Comparison of ENCODE assay signal across 14 cellular contexts in the genomic region with DNA sequence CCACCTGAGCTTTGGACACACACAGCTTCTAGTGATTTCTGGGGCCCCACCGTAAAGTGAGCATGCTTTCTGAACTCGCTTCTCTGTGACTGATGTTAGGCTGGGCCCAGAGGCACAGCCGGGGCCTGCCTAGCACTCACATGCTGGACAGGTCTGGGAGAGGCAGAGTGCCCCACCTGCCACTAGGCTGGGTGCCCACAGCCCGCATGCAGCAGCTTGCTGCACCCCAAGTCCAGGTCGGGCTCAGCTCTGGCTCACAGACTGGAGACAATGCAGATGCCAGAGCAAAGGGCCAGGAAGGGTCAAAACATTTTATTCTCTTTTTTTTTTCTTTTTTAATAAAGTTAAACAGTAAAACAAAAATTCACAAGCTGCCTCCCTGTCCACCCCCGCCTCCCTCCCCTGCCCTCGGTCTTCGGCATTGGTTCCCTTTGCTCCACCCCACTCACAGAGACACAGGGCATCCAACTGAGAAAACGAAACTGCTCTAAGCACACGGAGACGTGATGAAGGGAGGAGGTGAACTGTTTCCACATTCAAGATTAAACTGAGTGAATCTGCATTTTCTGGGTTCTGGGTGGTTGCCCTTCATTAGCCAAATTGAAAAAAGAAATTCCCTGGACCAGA. TPM values are rescaled to one million over a fixed set of nuclear protein-coding genes. Genes with fewer than 3 reads are reported as not detected.
DNase-seq lines count a peak whose midpoint lies in the region; ATAC-seq and TF ChIP-seq lines count a peak whose summit lies in the region.
"Had no signal": no experiment of that assay in that cellular context is flagged by ENCODE, and none has a peak within 500 bp of the region (broad histone marks: within the 10 kb centered on the region; RNA-seq: fewer than 3 reads in every experiment).

No MANE protein-coding gene starts in this region.

- no peaks in the 10 kb centered on the region for H3K4me1 Mint-ChIP-seq in H9

- no peak overlapping the region for H3K4me3 Mint-ChIP-seq in H9
- H3K4me3 Mint-ChIP-seq: activated T-helper 1 cell treated with anti-CD3 and anti-CD28 coated beads, Interleukin-12 subunit alpha, Interleukin-12 subunit beta, Interleukin-2, Interleukin-4 antibody, amounts not matched to agents 30 ng/mL and 10 ng/mL and 1 ng/mL, durations not matched to agents 14 hours and 24 hours and 36 hours; CD4-positive, CD25-positive, alpha-beta regulatory T cell; T-helper 1 cell treated with Interleukin-12 subunit alpha and Interleukin-12 subunit beta and Interleukin-4 antibody, amounts not matched to agents 30 μg/mL and 1 μg/mL, for 36 hours had no signal

- no peak overlapping the region for H3K4ac ChIP-seq in H9 (ENCODE audit: low read depth, low read length)

- no peak overlapping the region for H2AK5ac ChIP-seq in H9 (ENCODE audit: insufficient read length, low read length)

- no peaks in the 10 kb centered on the region for H3K79me2 ChIP-seq in H9 (ENCODE audit: insufficient read depth, low read length)

- H4K5ac ChIP-seq in H9 (ENCODE audit: insufficient read length, low read depth, low read length) = no peak overlapping the region

- in situ Hi-C loops in KBM-7 (cut with MboI; ENCODE audit: low pct_unique_long_range_greater_than_20kb, low sequenced_read_pairs) = no loop called here

- no peak overlapping the region for H3T11ph ChIP-seq in H9 (ENCODE audit: low read length)

- no CpG with 5 or more reads among the region's 11 CpGs for WGBS in H9 (ENCODE audit: extremely low coverage, insufficient read length, low lambda C conversion rate)
- WGBS in esophagus, 2 donors = 41 to 50% methylated on average over 11 of the region's 11 CpGs
- 20% methylated on average over 11 of the region's 11 CpGs for WGBS in prostate gland

- H3K4me1 ChIP-seq in H9 (ENCODE audit: insufficient read depth, low read length) = no peaks in the 10 kb centered on the region
- H3K4me1 ChIP-seq in esophagus (ENCODE audit: control insufficient read depth in 2 of 2, insufficient read depth in 2 of 2, low read length in 1 of 2) = peaks cover 18 to 40% of the 10 kb centered on the region in 2 donors
- H3K4me1 ChIP-seq in prostate gland (replicated peaks) = peaks cover 49% of the 10 kb centered on the region

- no peak overlapping the region for H3K14ac ChIP-seq in H9 (ENCODE audit: insufficient read depth, low read length)

- no peak overlapping the region for H3K56ac ChIP-seq in H9 (ENCODE audit: insufficient read length, low read depth, low read length)

- H3K27me3 ChIP-seq in H9 (ENCODE audit: insufficient read depth, low read length) (no peaks in the 10 kb centered on the region), esophagus (ENCODE audit: control insufficient read depth in 1 of 2, insufficient read depth in 2 of 2, low read length in 2 of 2) (no peaks in the 10 kb centered on the region), prostate gland (replicated peaks; ENCODE audit: insufficient read depth) (no peaks in the 10 kb centered on the region)

- TF ChIP-seq CTCF in H9 (conservative IDR thresholded peaks at IDR 0.05) (no peak), prostate gland (IDR thresholded peaks at IDR 0.05) (no peak)

- peak; percentile 71 for DNase-seq in AG08395 (ENCODE audit: low spot score)
- DNase-seq in H9 = no peak
- peak; percentile 60 for DNase-seq in prostate gland (ENCODE audit: low spot score)
- DNase-seq in middle frontal gyrus (ENCODE audit: extremely low spot score, low spot score) = no peak
- no peak for DNase-seq in KBM-7
- DNase-seq in NK-92 treated with Interleukin-12 subunit alpha and Interleukin-12 subunit beta, amount 100 ng/mL, for 24 hours (lab: John Stamatoyannopoulos, UW) = no peak
- DNase-seq: CD4-positive, CD25-positive, alpha-beta regulatory T cell; effector CD4-positive, alpha-beta T cell; NCI-H748 treated with DMSO at 0.1 percent for 48 hours had no signal

- no peaks in the 10 kb centered on the region for H3K9me3 Mint-ChIP-seq in H9
- H3K9me3 Mint-ChIP-seq: activated T-helper 1 cell treated with anti-CD3 and anti-CD28 coated beads, Interleukin-12 subunit alpha, Interleukin-12 subunit beta, Interleukin-2, Interleukin-4 antibody, amounts not matched to agents 30 ng/mL and 10 ng/mL and 1 ng/mL, durations not matched to agents 14 hours and 24 hours and 36 hours; CD4-positive, CD25-positive, alpha-beta regulatory T cell; T-helper 1 cell treated with Interleukin-12 subunit alpha and Interleukin-12 subunit beta and Interleukin-4 antibody, amounts not matched to agents 30 μg/mL and 1 μg/mL, for 36 hours had no signal

- H3K79me1 ChIP-seq in H9 (ENCODE audit: insufficient read depth, low read depth, low read length, poor library complexity, severe bottlenecking) = no peaks in the 10 kb centered on the region

- no peak overlapping the region for H4K91ac ChIP-seq in H9 (ENCODE audit: insufficient read length, low read depth, low read length)

- H3K18ac ChIP-seq in H9 (ENCODE audit: insufficient read length, low read depth, low read length) = no peak overlapping the region

- no peak overlapping the region for H4K8ac ChIP-seq in H9 (replicated peaks; ENCODE audit: insufficient read length, low read depth, low read length)

- no peak for TF ChIP-seq POLR2A in prostate gland (IDR thresholded peaks at IDR 0.05)

- H4K20me1 ChIP-seq in H9 (ENCODE audit: control insufficient read depth, insufficient read depth, insufficient read length) = no peaks in the 10 kb centered on the region

- no peak overlapping the region for H3K23ac ChIP-seq in H9 (ENCODE audit: insufficient read length, low read depth, low read length)

- H3K36me3 Mint-ChIP-seq in H9 (ENCODE audit: insufficient read depth in 1 of 3, low read depth in 3 of 3) = peaks cover 39 to 92% (median 90%) of the 10 kb centered on the region in 3 experiments; a peak in 6 of 7 replicates

- H3K4me3 ChIP-seq in esophagus (ENCODE audit: low read depth in 1 of 2, low read length in 2 of 2) (no peak overlapping the region), prostate gland (peak overlapping the region in 1 of 2 donors; percentile 16)
- H3K4me3 ChIP-seq: psoas muscle had no signal

- H2BK15ac ChIP-seq in H9 (ENCODE audit: low read depth, low read length) = no peak overlapping the region

- H3K23me2 ChIP-seq in H9 (ENCODE audit: insufficient read length, low read depth, low read length, poor library complexity, severe bottlenecking) = no peaks in the 10 kb centered on the region

- intact Hi-C loops in prostate gland (cut with DNase I) = no loop called here

- H3K27ac ChIP-seq in H9 (ENCODE audit: insufficient read length, low read depth, low read length) = no peak overlapping the region
- peak overlapping the region; percentile 68 to 90 for H3K27ac ChIP-seq in esophagus (ENCODE audit: low read depth in 2 of 2, low read length in 1 of 2)
- H3K27ac ChIP-seq in prostate gland = peak overlapping the region; percentile 78 to 80

- H2BK5ac ChIP-seq in H9 (ENCODE audit: insufficient read length, low read length) = no peak overlapping the region

- no peak overlapping the region for H2BK12ac ChIP-seq in H9 (ENCODE audit: insufficient read length, low read depth, low read length)

- H3K36me3 ChIP-seq in esophagus (ENCODE audit: control insufficient read depth in 2 of 2, insufficient read depth in 2 of 2, low read length in 1 of 2) (peaks cover 16 to 49% of the 10 kb centered on the region in 2 donors), prostate gland (peaks cover 4 to 14% of the 10 kb centered on the region in 2 donors)

- H3K9me3 ChIP-seq in H9 (ENCODE audit: control insufficient read depth, low read depth, low read length) = no peaks in the 10 kb centered on the region
- no peaks in the 10 kb centered on the region for H3K9me3 ChIP-seq in esophagus (ENCODE audit: control insufficient read depth in 2 of 2, insufficient read depth in 1 of 2, low read depth in 1 of 2, low read length in 1 of 2)
- H3K9me3 ChIP-seq in prostate gland = no peaks in the 10 kb centered on the region
- H3K9me3 ChIP-seq: psoas muscle had no signal

- H3K9ac ChIP-seq in H9 (ENCODE audit: extremely low read depth, insufficient read length, low read length) = no peak overlapping the region

- H3K27me3 Mint-ChIP-seq in H9 (ENCODE audit: low read depth) = no peaks in the 10 kb centered on the region
- H3K27me3 Mint-ChIP-seq: CD4-positive, CD25-positive, alpha-beta regulatory T cell had no signal

- no peak overlapping the region for H2BK120ac ChIP-seq in H9 (ENCODE audit: low read depth, low read length, poor library complexity, severe bottlenecking)

- no peak overlapping the region for H2BK20ac ChIP-seq in H9 (ENCODE audit: low read depth, low read length, poor library complexity, severe bottlenecking)

- no peak for ATAC-seq in HG03439 (IDR thresholded peaks at IDR 0.05; ENCODE audit: unreplicated experiment)

- H3K27ac Mint-ChIP-seq in H9 = peak overlapping the region in 2 of 3 experiments; percentile 7 to 49; a peak in 1 of 7 replicates
- H3K27ac Mint-ChIP-seq: activated T-helper 1 cell treated with anti-CD3 and anti-CD28 coated beads, Interleukin-12 subunit alpha, Interleukin-12 subunit beta, Interleukin-2, Interleukin-4 antibody, amounts not matched to agents 30 ng/mL and 10 ng/mL and 1 ng/mL, durations not matched to agents 14 hours and 24 hours and 36 hours; T-helper 1 cell treated with Interleukin-12 subunit alpha and Interleukin-12 subunit beta and Interleukin-4 antibody, amounts not matched to agents 30 μg/mL and 1 μg/mL, for 36 hours had no signal

- no peak overlapping the region for H2AFZ ChIP-seq in H9 (ENCODE audit: low read length)

- H3K4me2 ChIP-seq in H9 (ENCODE audit: insufficient read depth, insufficient read length, low read length) = no peak overlapping the region

RNA-seq across cellular contexts. Expression of gene CNP, which starts 9.7 kb away (rescaled TPM):
- total RNA-seq in H9 (2021) = 78.5 and 79.7 TPM in 2 replicates
- polyA plus RNA-seq in esophagus = 10 to 100 TPM; 45.2 to 49.1 TPM
- total RNA-seq in prostate gland = 100 to 1,000 TPM in 1 of 2 donors, 10 to 100 TPM in 1; 85.8 to 117 TPM

RNA-seq across cellular contexts. Expression of gene DNAJC7, which starts 41.0 kb away (rescaled TPM):
- 135 and 141 TPM in 2 replicates for total RNA-seq in H9 (2021)
- polyA plus RNA-seq in esophagus = 10 to 100 TPM; 55.4 to 66.4 TPM
- total RNA-seq in prostate gland = 10 to 100 TPM; 57.8 to 60.4 TPM

RNA-seq across cellular contexts. Expression of gene NKIRAS2, which starts 43.6 kb away (rescaled TPM):
- total RNA-seq in H9 (2021) = 36.6 and 37.1 TPM in 2 replicates
- 10 to 100 TPM; 28.8 to 32.5 TPM for polyA plus RNA-seq in esophagus
- total RNA-seq in prostate gland = 10 to 100 TPM; 38.8 to 98.8 TPM

RNA-seq across cellular contexts. Expression of gene ODAD4, which starts 45.8 kb away (rescaled TPM):
- total RNA-seq in H9 (2021) (1.3 and 2.1 TPM in 2 replicates), prostate gland (1 to 10 TPM in 1 of 2 donors, under 1 TPM in 1; 0.55 to 4.3 TPM)
- polyA plus RNA-seq in esophagus = under 1 TPM; 0.18 to 0.31 TPM
- total RNA-seq: CD4-positive, CD25-positive, alpha-beta regulatory T cell had no signal

RNA-seq across cellular contexts. Expression of gene ACLY, which starts 57.5 kb away (rescaled TPM):
- total RNA-seq in H9 (2021) (279 and 289 TPM in 2 replicates), prostate gland (100 to 1,000 TPM; 114 to 203 TPM)
- 10 to 100 TPM; 16.4 to 27.1 TPM for polyA plus RNA-seq in esophagus

Comparison
In these comparisons a context has a peak if more than half of its experiments do, and no peak if none do; other contexts are left out.
1. DNase-seq: peak in AG08395 (single experiment) and prostate gland (single experiment); none in H9 (single experiment), middle frontal gyrus (single experiment), KBM-7 (single experiment) and NK-92 treated with Interleukin-12 subunit alpha and Interleukin-12 subunit beta, amount 100 ng/mL, for 24 hours (single experiment).